12 cellular contexts compared by ENCODE assay signal in the genomic region with DNA sequence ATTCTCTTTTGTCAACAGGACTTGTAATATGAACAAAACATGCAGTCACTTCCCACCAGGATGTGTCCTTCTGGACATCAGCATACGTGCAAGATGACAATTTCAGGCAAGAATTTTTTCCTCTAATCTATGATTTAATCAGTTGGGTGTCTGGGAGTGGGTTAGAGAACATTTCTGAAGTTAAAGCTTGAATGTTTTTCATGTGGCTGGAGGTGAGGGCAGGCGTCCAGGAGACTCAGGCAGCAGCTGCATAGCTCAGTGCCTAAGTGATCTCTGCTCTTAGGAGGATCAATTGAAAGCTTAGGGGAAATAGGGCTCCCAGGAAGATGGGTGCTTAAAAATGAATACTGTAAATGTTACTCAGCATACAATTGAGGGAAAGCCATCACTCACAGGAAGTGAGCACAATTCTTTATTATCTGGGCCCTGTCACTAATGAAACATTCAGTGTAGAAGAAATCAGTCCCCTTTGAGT.
DNase-seq lines count a peak whose midpoint lies in the region; ATAC-seq lines count a peak whose summit lies in the region.
"Had no signal": no experiment of that assay in that cellular context is flagged by ENCODE, and none has a peak within 500 bp of the region (broad histone marks: within the 10 kb centered on the region; RNA-seq: fewer than 3 reads in every experiment).

No MANE protein-coding gene starts in this region.

- no peak overlapping the region for H3K4me2 ChIP-seq in mesenchymal stem cell (ENCODE audit: low read length, poor library complexity, severe bottlenecking)

- H3K27me3 ChIP-seq in mesenchymal stem cell (ENCODE audit: control insufficient read depth in 1 of 2, insufficient read depth in 1 of 2, low read length in 2 of 2): no peaks in the 10 kb centered on the region

- H3K18ac ChIP-seq in mesenchymal stem cell (ENCODE audit: low read depth in 1 of 2, low read length in 2 of 2): peak overlapping the region; percentile 45 to 69

- H3K36me3 ChIP-seq in mesenchymal stem cell (ENCODE audit: control insufficient read depth in 1 of 2, insufficient read depth in 2 of 2, low read depth in 1 of 2, low read length in 2 of 2) (no peaks in the 10 kb centered on the region), urinary bladder (ENCODE audit: insufficient read depth) (no peaks in the 10 kb centered on the region)

- H3K4me3 Mint-ChIP-seq in activated naive CD8-positive, alpha-beta T cell: no peak overlapping the region
- no peak overlapping the region for H3K4me3 Mint-ChIP-seq in activated naive CD8-positive, alpha-beta T cell treated with anti-CD3 and anti-CD28 coated beads for 36 hours
- H3K4me3 Mint-ChIP-seq: activated CD4-positive, alpha-beta memory T cell treated with anti-CD3 and anti-CD28 coated beads, Interleukin-2, amount 10 ng/mL, durations not matched to agents 7 days and 5 days had no signal

- H3K4me1 Mint-ChIP-seq in activated naive CD8-positive, alpha-beta T cell (ENCODE audit: low read depth): peaks cover 38% of the 10 kb centered on the region
- peaks cover 31% of the 10 kb centered on the region for H3K4me1 Mint-ChIP-seq in activated naive CD8-positive, alpha-beta T cell treated with anti-CD3 and anti-CD28 coated beads for 36 hours

- H3K27ac Mint-ChIP-seq in activated naive CD8-positive, alpha-beta T cell: peak overlapping the region; percentile 31
- H3K27ac Mint-ChIP-seq in activated naive CD8-positive, alpha-beta T cell treated with anti-CD3 and anti-CD28 coated beads for 36 hours: no peak overlapping the region
- H3K27ac Mint-ChIP-seq: activated CD4-positive, alpha-beta memory T cell treated with anti-CD3 and anti-CD28 coated beads, Interleukin-2, amount 10 ng/mL, durations not matched to agents 7 days and 5 days had no signal

- peak overlapping the region; percentile 96 for H3K9ac ChIP-seq in mesenchymal stem cell (ENCODE audit: low read length)

- no peak overlapping the region for H3K23ac ChIP-seq in mesenchymal stem cell (ENCODE audit: low read length in 2 of 2)

- H3K27ac ChIP-seq in cingulate gyrus (ENCODE audit: low read depth, low read length) (peak overlapping the region; percentile 15), mesenchymal stem cell (ENCODE audit: low read length, poor library complexity, severe bottlenecking) (peak overlapping the region; percentile 95), urinary bladder (ENCODE audit: low read depth) (peak overlapping the region; percentile 18)

- no peak overlapping the region for H4K91ac ChIP-seq in mesenchymal stem cell (ENCODE audit: low read length)

- H3K9me3 ChIP-seq in mesenchymal stem cell (ENCODE audit: control insufficient read depth, low read length): no peaks in the 10 kb centered on the region

- H3K14ac ChIP-seq in mesenchymal stem cell (ENCODE audit: low read length in 2 of 2): no peak overlapping the region

- no peak overlapping the region for H2AFZ ChIP-seq in mesenchymal stem cell (ENCODE audit: low read depth, low read length)

- 4% methylated on average over 1 of the region's 2 CpGs for WGBS in mesenchymal stem cell
- WGBS in urinary bladder: 17% methylated on average over 2 of the region's 2 CpGs

- H3K27me3 Mint-ChIP-seq in activated naive CD8-positive, alpha-beta T cell: peaks cover 2% of the 10 kb centered on the region
- H3K27me3 Mint-ChIP-seq in activated naive CD8-positive, alpha-beta T cell treated with anti-CD3 and anti-CD28 coated beads for 36 hours: no peaks in the 10 kb centered on the region
- H3K27me3 Mint-ChIP-seq: activated CD4-positive, alpha-beta memory T cell treated with anti-CD3 and anti-CD28 coated beads, Interleukin-2, amount 10 ng/mL, durations not matched to agents 7 days and 5 days had no signal

- no peak overlapping the region for H2BK15ac ChIP-seq in mesenchymal stem cell (ENCODE audit: low read depth, poor library complexity, severe bottlenecking)

- H2AK5ac ChIP-seq in mesenchymal stem cell (ENCODE audit: low read length, severe bottlenecking): peak overlapping the region; percentile 84

- H2BK12ac ChIP-seq in mesenchymal stem cell (ENCODE audit: low read length in 2 of 2): peak overlapping the region in 1 of 2 experiments; percentile 49

- H3K4me3 ChIP-seq in mesenchymal stem cell (ENCODE audit: insufficient read depth in 1 of 2, low read depth in 1 of 2, low read length in 2 of 2): peak overlapping the region in 1 of 2 experiments; percentile 71
- no peak overlapping the region for H3K4me3 ChIP-seq in urinary bladder (ENCODE audit: low read depth, low read length)

- H3K9me3 Mint-ChIP-seq in activated naive CD8-positive, alpha-beta T cell (ENCODE audit: low read depth): no peaks in the 10 kb centered on the region
- no peaks in the 10 kb centered on the region for H3K9me3 Mint-ChIP-seq in activated naive CD8-positive, alpha-beta T cell treated with anti-CD3 and anti-CD28 coated beads for 36 hours

- H2BK120ac ChIP-seq in mesenchymal stem cell (ENCODE audit: low read depth, low read length): no peak overlapping the region

- H3K36me3 Mint-ChIP-seq in activated naive CD8-positive, alpha-beta T cell: no peaks in the 10 kb centered on the region
- no peaks in the 10 kb centered on the region for H3K36me3 Mint-ChIP-seq in activated naive CD8-positive, alpha-beta T cell treated with anti-CD3 and anti-CD28 coated beads for 36 hours
- H3K36me3 Mint-ChIP-seq: CD4-positive, CD25-positive, alpha-beta regulatory T cell had no signal

- DNase-seq in activated naive CD8-positive, alpha-beta T cell treated with anti-CD3 and anti-CD28 coated beads for 36 hours: no peak
- DNase-seq in mesenchymal stem cell: peak; percentile 84
- DNase-seq: activated CD4-positive, alpha-beta memory T cell treated with anti-CD3 and anti-CD28 coated beads, Interleukin-2, amount 10 ng/mL, durations not matched to agents 7 days and 5 days; CD4-positive, CD25-positive, alpha-beta regulatory T cell; kidney; MV-4-11 had no signal

- ATAC-seq in HG03565 (IDR thresholded peaks at IDR 0.05; ENCODE audit: unreplicated experiment): no peak
- ATAC-seq in GM21447 (IDR thresholded peaks at IDR 0.05; ENCODE audit: unreplicated experiment): no peak
- ATAC-seq in GM21528 (IDR thresholded peaks at IDR 0.05; ENCODE audit: low FRiP score, unreplicated experiment): no peak

- no peak overlapping the region for H2BK5ac ChIP-seq in mesenchymal stem cell (ENCODE audit: low read depth, low read length, poor library complexity, severe bottlenecking)

- H3K79me1 ChIP-seq in mesenchymal stem cell (replicated peaks; ENCODE audit: low read length, poor library complexity, severe bottlenecking): peaks cover 2% of the 10 kb centered on the region

- H3K4ac ChIP-seq in mesenchymal stem cell (ENCODE audit: low read depth in 1 of 2, low read length in 2 of 2): peak overlapping the region in 1 of 2 experiments; percentile 82

- H4K8ac ChIP-seq in mesenchymal stem cell (ENCODE audit: low read length): no peak overlapping the region

- H3K4me1 ChIP-seq in mesenchymal stem cell (ENCODE audit: control insufficient read depth, insufficient read depth, low read depth, low read length) (peaks cover 3% of the 10 kb centered on the region), urinary bladder (ENCODE audit: insufficient read depth) (peaks cover 3% of the 10 kb centered on the region)

Comparison
In these comparisons a context has a peak if more than half of its experiments do, and no peak if none do; other contexts are left out.
1. H3K27ac ChIP-seq: peak in every context shown above with its lines; median percentile 95 in mesenchymal stem cell; 18 in urinary bladder; 15 in cingulate gyrus.